ENCODE assay signal across 1 cellular context in the genomic region with DNA sequence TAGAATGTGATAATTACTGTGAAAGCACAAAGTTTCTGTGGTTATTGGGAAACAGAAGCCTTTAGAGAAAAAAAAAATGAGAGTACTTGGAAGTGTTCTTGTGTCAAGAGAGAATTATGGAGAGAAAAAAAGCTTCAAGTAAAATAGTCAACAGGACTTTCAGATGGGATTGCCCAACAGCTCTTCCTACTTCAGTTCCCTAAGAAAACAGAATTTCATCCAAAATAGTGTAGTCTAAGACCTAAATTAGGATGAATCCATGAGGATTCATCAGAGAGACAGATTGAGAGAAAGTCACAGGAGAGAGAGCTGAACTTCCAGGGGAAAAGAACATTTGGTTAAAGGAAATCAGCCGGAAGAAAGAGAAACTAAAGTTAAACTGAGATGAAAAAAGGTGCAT.
TF ChIP-seq lines count a peak whose summit lies in the region.

No MANE protein-coding gene starts in this region.

TF ChIP-seq in HEK293, 187 proteins besides CTCF, POLR2A, EP300 and RAD21 (continued from another document):
- peak; percentile 44; the same call in 1 of the 2 replicates for TF ChIP-seq PRDM10 (tag by site-specific recombination; IDR thresholded peaks at IDR 0.05)
- TF ChIP-seq ZNF114 (tag by site-specific recombination; IDR thresholded peaks at IDR 0.05): no peak
- no peak for TF ChIP-seq ZNF248 (tag by site-specific recombination; IDR thresholded peaks at IDR 0.05)
- TF ChIP-seq ZNF169 (tag by site-specific recombination; IDR thresholded peaks at IDR 0.05): no peak
- peak; percentile 61 for TF ChIP-seq PRDM1 (tag by site-specific recombination; IDR thresholded peaks at IDR 0.05)
- no peak for TF ChIP-seq ZFP37 (tag by site-specific recombination; IDR thresholded peaks at IDR 0.05)
- TF ChIP-seq SP2 (tag by site-specific recombination; IDR thresholded peaks at IDR 0.05): no peak
- TF ChIP-seq, protein P1, sequence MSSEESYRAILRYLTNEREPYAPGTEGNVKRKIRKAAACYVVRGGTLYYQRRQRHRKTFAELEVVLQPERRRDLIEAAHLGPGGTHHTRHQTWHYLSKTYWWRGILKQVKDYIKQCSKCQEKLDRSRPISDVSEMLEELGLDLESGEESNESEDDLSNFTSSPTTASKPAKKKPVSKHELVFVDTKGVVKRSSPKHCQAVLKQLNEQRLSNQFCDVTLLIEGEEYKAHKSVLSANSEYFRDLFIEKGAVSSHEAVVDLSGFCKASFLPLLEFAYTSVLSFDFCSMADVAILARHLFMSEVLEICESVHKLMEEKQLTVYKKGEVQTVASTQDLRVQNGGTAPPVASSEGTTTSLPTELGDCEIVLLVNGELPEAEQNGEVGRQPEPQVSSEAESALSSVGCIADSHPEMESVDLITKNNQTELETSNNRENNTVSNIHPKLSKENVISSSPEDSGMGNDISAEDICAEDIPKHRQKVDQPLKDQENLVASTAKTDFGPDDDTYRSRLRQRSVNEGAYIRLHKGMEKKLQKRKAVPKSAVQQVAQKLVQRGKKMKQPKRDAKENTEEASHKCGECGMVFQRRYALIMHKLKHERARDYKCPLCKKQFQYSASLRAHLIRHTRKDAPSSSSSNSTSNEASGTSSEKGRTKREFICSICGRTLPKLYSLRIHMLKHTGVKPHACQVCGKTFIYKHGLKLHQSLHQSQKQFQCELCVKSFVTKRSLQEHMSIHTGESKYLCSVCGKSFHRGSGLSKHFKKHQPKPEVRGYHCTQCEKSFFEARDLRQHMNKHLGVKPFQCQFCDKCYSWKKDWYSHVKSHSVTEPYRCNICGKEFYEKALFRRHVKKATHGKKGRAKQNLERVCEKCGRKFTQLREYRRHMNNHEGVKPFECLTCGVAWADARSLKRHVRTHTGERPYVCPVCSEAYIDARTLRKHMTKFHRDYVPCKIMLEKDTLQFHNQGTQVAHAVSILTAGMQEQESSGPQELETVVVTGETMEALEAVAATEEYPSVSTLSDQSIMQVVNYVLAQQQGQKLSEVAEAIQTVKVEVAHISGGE (tag by site-specific recombination; conservative IDR thresholded peaks at IDR 0.05; ENCODE audit: low read depth): no peak
- TF ChIP-seq ZNF768 (tag by site-specific recombination; IDR thresholded peaks at IDR 0.05): no peak
